In genomic region chr17:79801156-79802038, GRCh38 we compare ENCODE assay signal across 9 cellular contexts. TPM values are rescaled to one million over a fixed set of nuclear protein-coding genes. Genes with fewer than 3 reads are reported as not detected.
DNase-seq lines count a peak whose midpoint lies in the region; ATAC-seq and TF ChIP-seq lines count a peak whose summit lies in the region.
"Had no signal": no experiment of that assay in that cellular context is flagged by ENCODE, and none has a peak within 500 bp of the region (broad histone marks: within the 10 kb centered on the region; RNA-seq: fewer than 3 reads in every experiment).

No MANE protein-coding gene starts in this region.

- H3K9ac ChIP-seq in duodenal mucosa (ENCODE audit: low read depth in 1 of 2, low read length in 2 of 2): no peak overlapping the region

- no peak overlapping the region for H3K27ac ChIP-seq in duodenal mucosa (ENCODE audit: low read depth, low read length)

- H3K4me3 Mint-ChIP-seq in progenitor cell of endocrine pancreas (ENCODE audit: low read depth): no peak overlapping the region

- H3K9me3 Mint-ChIP-seq in progenitor cell of endocrine pancreas (ENCODE audit: low read depth): no peaks in the 10 kb centered on the region

- no peaks in the 10 kb centered on the region for H3K36me3 ChIP-seq in duodenal mucosa (ENCODE audit: control insufficient read depth in 1 of 2, insufficient read depth in 2 of 2, low read length in 2 of 2)

- peak overlapping the region; percentile 16 for H3K27ac Mint-ChIP-seq in progenitor cell of endocrine pancreas

- peak overlapping the region; percentile 15 to 58 for H3K4me3 ChIP-seq in duodenal mucosa (ENCODE audit: low read depth in 1 of 2, low read length in 2 of 2)

- peaks cover 23 to 42% of the 10 kb centered on the region in 2 donors for H3K4me1 ChIP-seq in duodenal mucosa (ENCODE audit: control insufficient read depth in 1 of 2, insufficient read depth in 2 of 2, low read length in 2 of 2)

- no peaks in the 10 kb centered on the region for H3K36me3 Mint-ChIP-seq in progenitor cell of endocrine pancreas (ENCODE audit: insufficient read depth)

- peaks cover 69% of the 10 kb centered on the region for H3K27me3 Mint-ChIP-seq in progenitor cell of endocrine pancreas

- DNase-seq in NCI-H1417 (lab: John Stamatoyannopoulos, UW) (peak; percentile 26 to 69 (median 68)), NCI-H1417 treated with DMSO at 0.1 percent for 48 hours (lab: John Stamatoyannopoulos, UW) (no peak), NCI-H146 treated with DMSO at 0.1 percent for 48 hours (lab: John Stamatoyannopoulos, UW; ENCODE audit: unreplicated experiment) (peak; percentile 12), progenitor cell of endocrine pancreas (ENCODE audit: low spot score, unreplicated experiment) (no peak), SK-N-DZ (ENCODE audit: low spot score) (no peak)
- DNase-seq: activated gamma-delta T cell had no signal

- H3K9me3 ChIP-seq in duodenal mucosa (ENCODE audit: control insufficient read depth in 1 of 2, low read length in 2 of 2): no peaks in the 10 kb centered on the region

- peaks cover 85 to 86% of the 10 kb centered on the region in 2 donors for H3K27me3 ChIP-seq in duodenal mucosa (ENCODE audit: control insufficient read depth in 1 of 2, insufficient read depth in 2 of 2, low read length in 2 of 2)

- H3K4me1 Mint-ChIP-seq in progenitor cell of endocrine pancreas (ENCODE audit: low read depth): peaks cover 11% of the 10 kb centered on the region

- ATAC-seq in HG02884 (IDR thresholded peaks at IDR 0.05; ENCODE audit: unreplicated experiment) (no peak), GM21360 (IDR thresholded peaks at IDR 0.05; ENCODE audit: unreplicated experiment) (no peak)

- TF ChIP-seq CTCF in progenitor cell of endocrine pancreas (IDR thresholded peaks at IDR 0.05; ENCODE audit: unreplicated experiment): no peak

RNA-seq across cellular contexts. Expression of gene CBX8, which starts 4.5 kb away (rescaled TPM):
- 21.7 and 23.1 TPM in 2 replicates for total RNA-seq in progenitor cell of endocrine pancreas
- polyA plus RNA-seq in SK-N-DZ (2014; cell fraction: cytosol; rRNA removed): 16.5 and 24.6 TPM in 2 replicates
- polyA plus RNA-seq in SK-N-DZ (2014; cell fraction: nucleus; rRNA removed): 43.5 and 47.0 TPM in 2 replicates

RNA-seq across cellular contexts. Expression of gene CBX2, which starts 23.4 kb away (rescaled TPM):
- total RNA-seq in progenitor cell of endocrine pancreas: 106 and 111 TPM in 2 replicates
- polyA plus RNA-seq in SK-N-DZ (2014; cell fraction: cytosol; rRNA removed): 108 and 109 TPM in 2 replicates
- polyA plus RNA-seq in SK-N-DZ (2014; cell fraction: nucleus; rRNA removed): 144 and 174 TPM in 2 replicates

RNA-seq across cellular contexts. Expression of gene CBX4, which starts 37.8 kb away (rescaled TPM):
- 22.8 and 24.2 TPM in 2 replicates for total RNA-seq in progenitor cell of endocrine pancreas
- 9.9 and 14.1 TPM in 2 replicates for polyA plus RNA-seq in SK-N-DZ (2014; cell fraction: cytosol; rRNA removed)
- 25.6 and 26.8 TPM in 2 replicates for polyA plus RNA-seq in SK-N-DZ (2014; cell fraction: nucleus; rRNA removed)

Comparison
In these comparisons a context has a peak if more than half of its experiments do, and no peak if none do; other contexts are left out.
1. DNase-seq: peak in NCI-H1417 (3 of 3) and NCI-H146 treated with DMSO at 0.1 percent for 48 hours (single experiment); none in NCI-H1417 treated with DMSO at 0.1 percent for 48 hours (single experiment), progenitor cell of endocrine pancreas (single experiment) and SK-N-DZ (single experiment).